7 cellular contexts compared by ENCODE assay signal in genomic region chr2:39118786-39119499, GRCh38. TPM values are rescaled to one million over a fixed set of nuclear protein-coding genes. Genes with fewer than 3 reads are reported as not detected.
DNase-seq lines count a peak whose midpoint lies in the region; ATAC-seq and TF ChIP-seq lines count a peak whose summit lies in the region.

No MANE protein-coding gene starts in this region.

- no peaks in the 10 kb centered on the region for H3K9me3 Mint-ChIP-seq in osteocyte (ENCODE audit: unreplicated experiment)

- no peaks in the 10 kb centered on the region for H3K27me3 Mint-ChIP-seq in osteocyte (ENCODE audit: unreplicated experiment)

- H3K36me3 ChIP-seq in NT2/D1 (ENCODE audit: insufficient read depth, insufficient read length, low read length) (peaks cover 7% of the 10 kb centered on the region), endocrine pancreas (ENCODE audit: control insufficient read depth, insufficient read depth, low read length) (no peaks in the 10 kb centered on the region)

- DNase-seq in NT2/D1 (ENCODE audit: low read depth, low spot score) (no peak), osteocyte (ENCODE audit: extremely low spot score, unreplicated experiment) (no peak), H4 (ENCODE audit: low spot score) (no peak), NCI-H446 treated with DMSO at 0.1 percent for 48 hours (lab: John Stamatoyannopoulos, UW) (no peak)

- peak overlapping the region; percentile 79 for H3K9ac ChIP-seq in NT2/D1 (ENCODE audit: insufficient read length, low read depth)
- H3K9ac ChIP-seq in endocrine pancreas (ENCODE audit: control insufficient read depth, insufficient read depth, low read length): peak overlapping the region; percentile 32

- H3K4me3 Mint-ChIP-seq in osteocyte (ENCODE audit: unreplicated experiment): peak overlapping the region; percentile 79

- H3K27ac Mint-ChIP-seq in osteocyte (ENCODE audit: unreplicated experiment): peak overlapping the region; percentile 87

- TF ChIP-seq CTCF in GM12875 (IDR thresholded peaks at IDR 0.05; ENCODE audit: borderline replicate concordance, insufficient read depth, low read depth, low read length): no peak
- TF ChIP-seq CTCF in osteocyte (IDR thresholded peaks at IDR 0.05): no peak

- ATAC-seq in GM18502 (IDR thresholded peaks at IDR 0.05; ENCODE audit: poor library complexity, unreplicated experiment): no peak

- H3K9me3 ChIP-seq in NT2/D1 (ENCODE audit: insufficient read depth, low read length): no peaks in the 10 kb centered on the region
- no peaks in the 10 kb centered on the region for H3K9me3 ChIP-seq in endocrine pancreas (ENCODE audit: control insufficient read depth, low read length)

- H3K27me3 ChIP-seq in NT2/D1 (ENCODE audit: insufficient read depth, insufficient read length) (no peaks in the 10 kb centered on the region), endocrine pancreas (ENCODE audit: control insufficient read depth, insufficient read depth, low read length) (no peaks in the 10 kb centered on the region)

- peaks cover 46% of the 10 kb centered on the region for H3K4me1 Mint-ChIP-seq in osteocyte (ENCODE audit: unreplicated experiment)

- H3K4me1 ChIP-seq in NT2/D1 (ENCODE audit: insufficient read depth, insufficient read length): no peaks in the 10 kb centered on the region
- peaks cover 17% of the 10 kb centered on the region for H3K4me1 ChIP-seq in endocrine pancreas (ENCODE audit: control insufficient read depth, insufficient read depth, low read length)

- H3K4me3 ChIP-seq in GM12875 (ENCODE audit: low read depth, low read length) (peak overlapping the region; percentile 75), NT2/D1 (ENCODE audit: insufficient read length, low read depth) (peak overlapping the region; percentile 19), endocrine pancreas (ENCODE audit: control insufficient read depth, insufficient read depth, low read length) (peak overlapping the region; percentile 91)

- peaks cover 8% of the 10 kb centered on the region for H3K36me3 Mint-ChIP-seq in osteocyte (ENCODE audit: unreplicated experiment)

RNA-seq across cellular contexts. Expression of gene SOS1, which starts 1.9 kb away (rescaled TPM):
- total RNA-seq in osteocyte: 35.6 and 36.8 TPM in 2 replicates
- total RNA-seq in H4 (2014; rRNA removed; shearing (Covaris generic)): 14.3 and 25.8 TPM in 2 replicates

Comparison
In these comparisons a context has a peak if more than half of its experiments do, and no peak if none do; other contexts are left out.
1. H3K4me3 ChIP-seq: peak in every context shown above with its lines; median percentile 91 in endocrine pancreas; 75 in GM12875; 19 in NT2/D1.